In genomic region chr17:49496183-49496865, GRCh38 we compare ENCODE assay signal across 1 cellular context.
TF ChIP-seq lines count a peak whose summit lies in the region.

No MANE protein-coding gene starts in this region.

TF ChIP-seq in H1, 55 proteins besides CTCF, POLR2A, EP300 and RAD21 (continued from another document):
- TF ChIP-seq, protein P1, sequence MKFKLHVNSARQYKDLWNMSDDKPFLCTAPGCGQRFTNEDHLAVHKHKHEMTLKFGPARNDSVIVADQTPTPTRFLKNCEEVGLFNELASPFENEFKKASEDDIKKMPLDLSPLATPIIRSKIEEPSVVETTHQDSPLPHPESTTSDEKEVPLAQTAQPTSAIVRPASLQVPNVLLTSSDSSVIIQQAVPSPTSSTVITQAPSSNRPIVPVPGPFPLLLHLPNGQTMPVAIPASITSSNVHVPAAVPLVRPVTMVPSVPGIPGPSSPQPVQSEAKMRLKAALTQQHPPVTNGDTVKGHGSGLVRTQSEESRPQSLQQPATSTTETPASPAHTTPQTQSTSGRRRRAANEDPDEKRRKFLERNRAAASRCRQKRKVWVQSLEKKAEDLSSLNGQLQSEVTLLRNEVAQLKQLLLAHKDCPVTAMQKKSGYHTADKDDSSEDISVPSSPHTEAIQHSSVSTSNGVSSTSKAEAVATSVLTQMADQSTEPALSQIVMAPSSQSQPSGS (IDR thresholded peaks at IDR 0.05; ENCODE audit: low read length), result no peak
- TF ChIP-seq POLR2AphosphoS5 (IDR thresholded peaks at IDR 0.05; ENCODE audit: low read depth, low read length) (no peak), CREB1 (IDR thresholded peaks at IDR 0.05) (peak; percentile 57; the same call in 1 of the 2 replicates), HDAC6 (IDR thresholded peaks at IDR 0.05; ENCODE audit: low read depth, low read length) (no peak), EGR1 (IDR thresholded peaks at IDR 0.05; ENCODE audit: borderline replicate concordance, low read depth, low read length) (no peak), CBX5 (IDR thresholded peaks at IDR 0.05; ENCODE audit: low read depth, low read length) (no peak), USF2 (IDR thresholded peaks at IDR 0.05; ENCODE audit: low read length) (no peak), PHF8 (conservative IDR thresholded peaks at IDR 0.05; ENCODE audit: low read depth, low read length) (0 out of 2 replicates have a peak, but pooled peaks have one; percentile 24), ZNF274 (IDR thresholded peaks at IDR 0.05; ENCODE audit: borderline replicate concordance, extremely low read depth, low read length) (no peak), TBP (IDR thresholded peaks at IDR 0.05; ENCODE audit: low read depth, low read length) (no peak), CHD7 (IDR thresholded peaks at IDR 0.05; ENCODE audit: insufficient replicate concordance, low read length) (no peak), SIN3A (conservative IDR thresholded peaks at IDR 0.05 in 1 of 2, IDR thresholded peaks at IDR 0.05 in 1 of 2; ENCODE audit: low read depth in 1 of 2, low read length in 2 of 2) (peak in 1 of 2 experiments; percentile 30; a peak in 1 of 4 replicates), JUND (IDR thresholded peaks at IDR 0.05; ENCODE audit: low read length) (no peak), NANOG (IDR thresholded peaks at IDR 0.05; ENCODE audit: insufficient read depth, low read depth, low read length, poor library complexity, severe bottlenecking) (no peak), RBBP5 (IDR thresholded peaks at IDR 0.05; ENCODE audit: borderline replicate concordance, low read depth, low read length) (peak; percentile 89), SIRT6 (IDR thresholded peaks at IDR 0.05; ENCODE audit: low read length) (no peak), BRCA1 (IDR thresholded peaks at IDR 0.05; ENCODE audit: low read depth, low read length) (no peak), POU5F1 (IDR thresholded peaks at IDR 0.05; ENCODE audit: low read depth, low read length) (no peak), GABPA (IDR thresholded peaks at IDR 0.05; ENCODE audit: borderline replicate concordance, insufficient read depth, low read length) (peak; percentile 56; the same call in 1 of the 2 replicates), KDM4A (IDR thresholded peaks at IDR 0.05; ENCODE audit: low read depth, low read length, severe bottlenecking) (peak; percentile 99), YY1 (IDR thresholded peaks at IDR 0.05; ENCODE audit: low read depth, low read length) (peak; percentile 53; the same call in 1 of the 2 replicates)
